In the genomic region with DNA sequence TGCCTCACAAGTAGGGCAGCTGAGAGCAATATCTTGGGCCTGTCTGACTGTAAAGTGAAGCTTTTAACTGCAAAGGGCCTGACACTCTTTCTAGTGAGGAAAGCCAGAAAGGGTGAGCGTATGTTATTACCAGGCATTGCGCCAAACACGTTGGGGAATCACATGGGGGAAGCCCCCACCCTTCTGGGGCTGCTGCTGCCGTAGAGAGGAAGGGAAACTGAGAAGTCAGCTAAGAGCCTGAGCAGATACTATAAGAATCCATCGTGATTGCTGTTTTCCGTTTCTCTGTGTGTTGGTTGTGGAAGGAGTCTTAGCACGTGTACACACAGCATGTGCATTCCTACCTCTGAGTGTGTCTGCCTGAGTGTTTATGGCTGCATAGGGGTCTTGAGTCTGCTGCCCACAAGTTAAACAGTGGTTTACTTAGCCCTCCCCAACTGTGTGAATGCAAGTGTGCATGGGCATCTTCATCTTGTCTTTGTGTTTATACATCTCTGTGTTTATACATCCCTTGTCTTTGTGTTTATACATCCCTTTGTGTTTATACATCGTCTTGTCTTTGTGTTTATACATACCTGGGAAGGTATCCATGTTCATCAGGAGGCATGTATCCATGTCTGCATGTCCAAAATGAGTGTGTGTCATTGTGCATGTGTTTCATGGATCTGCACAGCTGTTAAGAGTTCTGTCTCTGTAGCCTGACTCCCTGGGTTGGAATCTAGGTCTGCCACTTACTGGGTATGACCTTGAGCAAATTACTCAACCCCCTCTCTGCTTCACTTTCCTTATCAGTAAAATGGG, we compare ENCODE assay signal across 8 cellular contexts. TPM values are rescaled to one million over a fixed set of nuclear protein-coding genes. Genes with fewer than 3 reads are reported as not detected.
DNase-seq lines count a peak whose midpoint lies in the region; ATAC-seq and TF ChIP-seq lines count a peak whose summit lies in the region.

No MANE protein-coding gene starts in this region.

- peaks cover 13% of the 10 kb centered on the region for H3K4me1 Mint-ChIP-seq in stimulated activated naive CD8-positive, alpha-beta T cell treated with anti-CD3 and anti-CD28 coated beads, Interleukin-15, Interleukin-2, amounts not matched to agents 100 ng/mL and 50 ng/mL, for 24 hours (ENCODE audit: low read depth)

- H3K36me3 ChIP-seq in right atrium auricular region (no peaks in the 10 kb centered on the region), SK-N-SH (replicated peaks in 1 of 2; ENCODE audit: control insufficient read depth in 1 of 2, insufficient read depth in 2 of 2, low read length in 1 of 2) (no peaks in the 10 kb centered on the region)

- no peak overlapping the region for H3K9ac ChIP-seq in SK-N-SH

- no peaks in the 10 kb centered on the region for H4K20me1 ChIP-seq in SK-N-SH (ENCODE audit: insufficient read depth)

- H3K4me3 ChIP-seq in right atrium auricular region (no peak overlapping the region), SK-N-SH (ENCODE audit: low read depth in 2 of 2, low read length in 1 of 2) (no peak overlapping the region), right cardiac atrium (ENCODE audit: low read length) (no peak overlapping the region)

- CTCF ChIA-PET in SK-N-SH (lab: Yijun Ruan, JAX), result no interaction called here

- H3K27me3 Mint-ChIP-seq in stimulated activated naive CD8-positive, alpha-beta T cell treated with anti-CD3 and anti-CD28 coated beads, Interleukin-15, Interleukin-2, amounts not matched to agents 100 ng/mL and 50 ng/mL, for 24 hours, result no peaks in the 10 kb centered on the region

- no peak overlapping the region for H3K4me3 Mint-ChIP-seq in stimulated activated naive CD8-positive, alpha-beta T cell treated with anti-CD3 and anti-CD28 coated beads, Interleukin-15, Interleukin-2, amounts not matched to agents 100 ng/mL and 50 ng/mL, for 24 hours

- no peak overlapping the region for H2AFZ ChIP-seq in SK-N-SH (ENCODE audit: low read depth)

- intact Hi-C loops in Right ventricle myocardium inferior (cut with DNase I) (no loop called here), right cardiac atrium (cut with DNase I) (no loop called here)

- H3K4me1 ChIP-seq in right atrium auricular region (peaks cover 0 to 10% of the 10 kb centered on the region in 2 donors), SK-N-SH (ENCODE audit: control insufficient read depth in 1 of 2, insufficient read depth in 2 of 2, low read depth in 1 of 2, low read length in 1 of 2) (peaks cover 3 to 18% of the 10 kb centered on the region in 2 experiments; a peak in 2 of 4 replicates), right cardiac atrium (ENCODE audit: control insufficient read depth, insufficient read depth, low read length) (no peaks in the 10 kb centered on the region)

- DNase-seq in Right ventricle myocardium inferior (ENCODE audit: missing footprints) (peak; percentile 78), right atrium auricular region (ENCODE audit: low spot score) (no peak), SK-N-SH (peak; percentile 52), right cardiac atrium (peak in 2 of 3 donors; percentile 52 to 64), kidney glomerular epithelial cell (lab: John Stamatoyannopoulos, UW) (no peak)
- DNase-seq in activated CD4-positive, alpha-beta T cell treated with anti-CD3 and anti-CD28 coated beads for 1 hour, result no peak

- POLR2A ChIA-PET in SK-N-SH (lab: Yijun Ruan, JAX), result no interaction called here

- TF ChIP-seq CTCF in right atrium auricular region (IDR thresholded peaks at IDR 0.05) (no peak), SK-N-SH (IDR thresholded peaks at IDR 0.05) (no peak)

- no peak overlapping the region for H3K27ac ChIP-seq in right atrium auricular region
- no peak overlapping the region for H3K27ac ChIP-seq in SK-N-SH (ENCODE audit: low read depth in 2 of 2, low read length in 1 of 2)
- no peak overlapping the region for H3K27ac ChIP-seq in right cardiac atrium (ENCODE audit: low read length)

- no peak for TF ChIP-seq EP300 in SK-N-SH (IDR thresholded peaks at IDR 0.05; ENCODE audit: borderline replicate concordance in 1 of 2, low read depth in 1 of 2, low read length in 1 of 2)

- H3F3A ChIP-seq in SK-N-SH (replicated peaks; ENCODE audit: insufficient read depth), result no peaks in the 10 kb centered on the region

- peak; percentile 56 for ATAC-seq in Right ventricle myocardium inferior
- peak; percentile 87 for ATAC-seq in HG03045 (IDR thresholded peaks at IDR 0.05; ENCODE audit: unreplicated experiment)
- ATAC-seq in right cardiac atrium, result peak; percentile 41 to 66

- TF ChIP-seq RAD21 in SK-N-SH (IDR thresholded peaks at IDR 0.05; ENCODE audit: low read length), result no peak

- no peaks in the 10 kb centered on the region for H3K9me2 ChIP-seq in SK-N-SH

- H3K9me3 Mint-ChIP-seq in stimulated activated naive CD8-positive, alpha-beta T cell treated with anti-CD3 and anti-CD28 coated beads, Interleukin-15, Interleukin-2, amounts not matched to agents 100 ng/mL and 50 ng/mL, for 24 hours, result peaks cover 3% of the 10 kb centered on the region

- peak overlapping the region; percentile 1; the same call in 1 of the 2 replicates for H3K4me2 ChIP-seq in SK-N-SH

- H3K27ac Mint-ChIP-seq in stimulated activated naive CD8-positive, alpha-beta T cell treated with anti-CD3 and anti-CD28 coated beads, Interleukin-15, Interleukin-2, amounts not matched to agents 100 ng/mL and 50 ng/mL, for 24 hours, result peak overlapping the region; percentile 73

- 19% methylated on average over 6 of the region's 8 CpGs for WGBS in SK-N-SH (ENCODE audit: low lambda C conversion rate)
- WGBS in right cardiac atrium, result 19% methylated on average over 8 of the region's 8 CpGs

- H3K36me3 Mint-ChIP-seq in stimulated activated naive CD8-positive, alpha-beta T cell treated with anti-CD3 and anti-CD28 coated beads, Interleukin-15, Interleukin-2, amounts not matched to agents 100 ng/mL and 50 ng/mL, for 24 hours (ENCODE audit: low read depth), result no peaks in the 10 kb centered on the region

- no peaks in the 10 kb centered on the region for H3K79me2 ChIP-seq in SK-N-SH (ENCODE audit: insufficient read depth)

- H3K27me3 ChIP-seq in right atrium auricular region, result no peaks in the 10 kb centered on the region
- no peaks in the 10 kb centered on the region for H3K27me3 ChIP-seq in SK-N-SH (ENCODE audit: insufficient read depth)
- H3K27me3 ChIP-seq in right cardiac atrium (ENCODE audit: control insufficient read depth, insufficient read depth), result no peaks in the 10 kb centered on the region

- H3K9me3 ChIP-seq in right atrium auricular region, result peaks cover 0 to 5% of the 10 kb centered on the region in 2 donors
- no peaks in the 10 kb centered on the region for H3K9me3 ChIP-seq in SK-N-SH
- no peaks in the 10 kb centered on the region for H3K9me3 ChIP-seq in right cardiac atrium (ENCODE audit: control insufficient read depth, low read length)

TF ChIP-seq in SK-N-SH, 30 proteins besides CTCF, POLR2A, EP300 and RAD21:
- TF ChIP-seq, protein P1, sequence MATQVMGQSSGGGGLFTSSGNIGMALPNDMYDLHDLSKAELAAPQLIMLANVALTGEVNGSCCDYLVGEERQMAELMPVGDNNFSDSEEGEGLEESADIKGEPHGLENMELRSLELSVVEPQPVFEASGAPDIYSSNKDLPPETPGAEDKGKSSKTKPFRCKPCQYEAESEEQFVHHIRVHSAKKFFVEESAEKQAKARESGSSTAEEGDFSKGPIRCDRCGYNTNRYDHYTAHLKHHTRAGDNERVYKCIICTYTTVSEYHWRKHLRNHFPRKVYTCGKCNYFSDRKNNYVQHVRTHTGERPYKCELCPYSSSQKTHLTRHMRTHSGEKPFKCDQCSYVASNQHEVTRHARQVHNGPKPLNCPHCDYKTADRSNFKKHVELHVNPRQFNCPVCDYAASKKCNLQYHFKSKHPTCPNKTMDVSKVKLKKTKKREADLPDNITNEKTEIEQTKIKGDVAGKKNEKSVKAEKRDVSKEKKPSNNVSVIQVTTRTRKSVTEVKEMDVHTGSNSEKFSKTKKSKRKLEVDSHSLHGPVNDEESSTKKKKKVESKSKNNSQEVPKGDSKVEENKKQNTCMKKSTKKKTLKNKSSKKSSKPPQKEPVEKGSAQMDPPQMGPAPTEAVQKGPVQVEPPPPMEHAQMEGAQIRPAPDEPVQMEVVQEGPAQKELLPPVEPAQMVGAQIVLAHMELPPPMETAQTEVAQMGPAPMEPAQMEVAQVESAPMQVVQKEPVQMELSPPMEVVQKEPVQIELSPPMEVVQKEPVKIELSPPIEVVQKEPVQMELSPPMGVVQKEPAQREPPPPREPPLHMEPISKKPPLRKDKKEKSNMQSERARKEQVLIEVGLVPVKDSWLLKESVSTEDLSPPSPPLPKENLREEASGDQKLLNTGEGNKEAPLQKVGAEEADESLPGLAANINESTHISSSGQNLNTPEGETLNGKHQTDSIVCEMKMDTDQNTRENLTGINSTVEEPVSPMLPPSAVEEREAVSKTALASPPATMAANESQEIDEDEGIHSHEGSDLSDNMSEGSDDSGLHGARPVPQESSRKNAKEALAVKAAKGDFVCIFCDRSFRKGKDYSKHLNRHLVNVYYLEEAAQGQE (IDR thresholded peaks at IDR 0.05; ENCODE audit: low read depth, low read length), result no peak
- TF ChIP-seq TCF12 (IDR thresholded peaks at IDR 0.05), result peak; percentile 36; the same call in 1 of the 2 replicates
- TF ChIP-seq, protein P2, sequence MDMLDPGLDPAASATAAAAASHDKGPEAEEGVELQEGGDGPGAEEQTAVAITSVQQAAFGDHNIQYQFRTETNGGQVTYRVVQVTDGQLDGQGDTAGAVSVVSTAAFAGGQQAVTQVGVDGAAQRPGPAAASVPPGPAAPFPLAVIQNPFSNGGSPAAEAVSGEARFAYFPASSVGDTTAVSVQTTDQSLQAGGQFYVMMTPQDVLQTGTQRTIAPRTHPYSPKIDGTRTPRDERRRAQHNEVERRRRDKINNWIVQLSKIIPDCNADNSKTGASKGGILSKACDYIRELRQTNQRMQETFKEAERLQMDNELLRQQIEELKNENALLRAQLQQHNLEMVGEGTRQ (IDR thresholded peaks at IDR 0.05; ENCODE audit: borderline replicate concordance, low read depth, low read length), result no peak
- TF ChIP-seq TEAD4 (IDR thresholded peaks at IDR 0.05; ENCODE audit: borderline replicate concordance, insufficient read depth), result no peak
- no peak for TF ChIP-seq NFIC (IDR thresholded peaks at IDR 0.05; ENCODE audit: borderline replicate concordance)
- TF ChIP-seq USF1 (IDR thresholded peaks at IDR 0.05; ENCODE audit: borderline replicate concordance, low read depth), result no peak
- TF ChIP-seq RXRA (IDR thresholded peaks at IDR 0.05; ENCODE audit: borderline replicate concordance, low read depth), result no peak
TF ChIP-seq in SK-N-SH: peak in this region for 1.

RNA-seq across cellular contexts. Expression of gene SIRPA, which starts 50.3 kb away (rescaled TPM):
- total RNA-seq in Right ventricle myocardium inferior (20.9 TPM), right atrium auricular region (10 to 100 TPM; 32.4 to 58.5 TPM), right cardiac atrium (10 to 100 TPM; 28.1 to 45.2 (median 34.7) TPM)
- polyA plus RNA-seq in SK-N-SH (2012; rRNA removed) (6.8 and 9.1 TPM in 2 replicates), right cardiac atrium (19.5 TPM)
- 6.5 and 8.5 TPM in 2 replicates for polyA plus RNA-seq in SK-N-SH (2012; cell fraction: cytosol; rRNA removed)
- polyA plus RNA-seq in SK-N-SH (2012; cell fraction: nucleus; rRNA removed), result 11.2 and 11.3 TPM in 2 replicates

Comparison
In these comparisons a context has a peak if more than half of its experiments do, and no peak if none do; other contexts are left out.
1. DNase-seq: peak in Right ventricle myocardium inferior (single experiment), SK-N-SH (single experiment) and right cardiac atrium (2 of 3); none in right atrium auricular region (single experiment), kidney glomerular epithelial cell (single experiment) and activated CD4-positive, alpha-beta T cell treated with anti-CD3 and anti-CD28 coated beads for 1 hour (single experiment).
2. Peak in every context shown above with its lines, with median percentiles within 50 percentile points of each other: ATAC-seq.